In genomic region chr1:48775817-48776399, GRCh38 we compare ENCODE assay signal across 9 cellular contexts. TPM values are rescaled to one million over a fixed set of nuclear protein-coding genes. Genes with fewer than 3 reads are reported as not detected.
DNase-seq lines count a peak whose midpoint lies in the region; ATAC-seq and TF ChIP-seq lines count a peak whose summit lies in the region.
"Had no signal": no experiment of that assay in that cellular context is flagged by ENCODE, and none has a peak within 500 bp of the region (broad histone marks: within the 10 kb centered on the region; RNA-seq: fewer than 3 reads in every experiment).

No MANE protein-coding gene starts in this region.

- no peak for ATAC-seq in activated CD8-positive, alpha-beta T cell treated with anti-CD3 and anti-CD28 coated beads for 36 hours
- ATAC-seq in stimulated activated naive B cell treated with anti-CD40 and anti-IgM and Interleukin-4, amounts not matched to agents 10 μg/mL and 1 μg/mL and 100 μg/mL, for 72 hours (replicated peaks): peak; percentile 15 to 26
- no peak for ATAC-seq in HG02840 (IDR thresholded peaks at IDR 0.05; ENCODE audit: low FRiP score, unreplicated experiment)

- H3K36me3 ChIP-seq in iPS-20b (ENCODE audit: insufficient read depth, low read depth, low read length): peaks cover 11% of the 10 kb centered on the region

- peaks cover 40% of the 10 kb centered on the region for H3K4me1 Mint-ChIP-seq in activated CD8-positive, alpha-beta T cell treated with anti-CD3 and anti-CD28 coated beads for 36 hours (ENCODE audit: low read depth)
- H3K4me1 Mint-ChIP-seq in stimulated activated naive B cell treated with anti-CD40 and anti-IgM and Interleukin-4, amounts not matched to agents 10 μg/mL and 1 μg/mL and 100 μg/mL, for 72 hours: peaks cover 50 to 62% of the 10 kb centered on the region in 2 donors

- H3K4me3 ChIP-seq in iPS-20b (ENCODE audit: low read length): peak overlapping the region; percentile 100

- POLR2A ChIA-PET in activated CD8-positive, alpha-beta T cell treated with anti-CD3 and anti-CD28 coated beads for 36 hours (lab: Charles Lee): interaction anchor here (1.5 kb wide), 1 partner anchor 12 kb away, joined by 7 read pairs; no protein-coding TSS in a partner anchor

- peak overlapping the region; percentile 91 for H3K27ac Mint-ChIP-seq in activated CD8-positive, alpha-beta T cell treated with anti-CD3 and anti-CD28 coated beads for 36 hours
- peak overlapping the region; percentile 91 for H3K27ac Mint-ChIP-seq in stimulated activated naive B cell treated with anti-CD40 and anti-IgM and Interleukin-4, amounts not matched to agents 10 μg/mL and 1 μg/mL and 100 μg/mL, for 72 hours

- DNase-seq in NCI-H345 (lab: John Stamatoyannopoulos, UW) (peak; percentile 26), NCI-H345 treated with DMSO at 0.1 percent for 48 hours (lab: John Stamatoyannopoulos, UW; ENCODE audit: unreplicated experiment) (no peak), COR-L47 (lab: John Stamatoyannopoulos, UW) (no peak), kidney tubule cell (ENCODE audit: low spot score) (no peak)
- no peak for DNase-seq in activated CD8-positive, alpha-beta T cell treated with anti-CD3 and anti-CD28 coated beads for 36 hours
- no peak for DNase-seq in stimulated activated naive B cell treated with anti-CD40 and anti-IgM and Interleukin-4, amounts not matched to agents 10 μg/mL and 1 μg/mL and 100 μg/mL, for 72 hours

- H3K4me1 ChIP-seq in iPS-20b (ENCODE audit: insufficient read depth, low read length): peaks cover 2% of the 10 kb centered on the region; the same call in 1 of the 2 replicates

- H3K4me3 Mint-ChIP-seq in activated CD8-positive, alpha-beta T cell treated with anti-CD3 and anti-CD28 coated beads for 36 hours: peak overlapping the region; percentile 91
- peak overlapping the region; percentile 91 to 94 for H3K4me3 Mint-ChIP-seq in stimulated activated naive B cell treated with anti-CD40 and anti-IgM and Interleukin-4, amounts not matched to agents 10 μg/mL and 1 μg/mL and 100 μg/mL, for 72 hours

- H3K27me3 ChIP-seq in iPS-20b (ENCODE audit: insufficient read depth, low read length): no peaks in the 10 kb centered on the region

- H3K9me3 Mint-ChIP-seq in activated CD8-positive, alpha-beta T cell treated with anti-CD3 and anti-CD28 coated beads for 36 hours: no peaks in the 10 kb centered on the region
- H3K9me3 Mint-ChIP-seq in stimulated activated naive B cell treated with anti-CD40 and anti-IgM and Interleukin-4, amounts not matched to agents 10 μg/mL and 1 μg/mL and 100 μg/mL, for 72 hours: no peaks in the 10 kb centered on the region

- H3K9me3 ChIP-seq in iPS-20b (ENCODE audit: insufficient read depth, low read depth, low read length): no peaks in the 10 kb centered on the region

- peaks cover 2% of the 10 kb centered on the region for H3K27me3 Mint-ChIP-seq in activated CD8-positive, alpha-beta T cell treated with anti-CD3 and anti-CD28 coated beads for 36 hours
- no peaks in the 10 kb centered on the region for H3K27me3 Mint-ChIP-seq in stimulated activated naive B cell treated with anti-CD40 and anti-IgM and Interleukin-4, amounts not matched to agents 10 μg/mL and 1 μg/mL and 100 μg/mL, for 72 hours

- H3K9ac ChIP-seq in iPS-20b (ENCODE audit: low read depth, low read length): peak overlapping the region; percentile 55; the same call in 1 of the 2 replicates

- no peak for TF ChIP-seq CTCF in activated CD8-positive, alpha-beta T cell treated with anti-CD3 and anti-CD28 coated beads for 36 hours (IDR thresholded peaks at IDR 0.05)

- CTCF ChIA-PET in activated CD8-positive, alpha-beta T cell treated with anti-CD3 and anti-CD28 coated beads for 36 hours (lab: Charles Lee): interaction anchor here (0.6 to 1.7 kb wide), 6 partner anchors 9 to 304 kb away, joined by 3 to 5 read pairs (median 3); partner anchors contain the start of gene SPATA6

- no peak overlapping the region for H3K27ac ChIP-seq in iPS-20b (ENCODE audit: low read length)
- H3K27ac ChIP-seq: HL-60 had no signal

- intact Hi-C loops in activated CD8-positive, alpha-beta T cell treated with anti-CD3 and anti-CD28 coated beads for 36 hours (cut with micrococcal nuclease): no loop called here

- peaks cover 49% of the 10 kb centered on the region for H3K36me3 Mint-ChIP-seq in activated CD8-positive, alpha-beta T cell treated with anti-CD3 and anti-CD28 coated beads for 36 hours (ENCODE audit: low read depth)
- peaks cover 10 to 32% of the 10 kb centered on the region in 2 donors for H3K36me3 Mint-ChIP-seq in stimulated activated naive B cell treated with anti-CD40 and anti-IgM and Interleukin-4, amounts not matched to agents 10 μg/mL and 1 μg/mL and 100 μg/mL, for 72 hours

RNA-seq across cellular contexts. Expression of gene BEND5, which starts 0.8 kb away (rescaled TPM):
- total RNA-seq in activated CD8-positive, alpha-beta T cell treated with anti-CD3 and anti-CD28 coated beads for 36 hours: 10 to 100 TPM; 62.6 to 73.6 TPM

Comparison
In these comparisons a context has a peak if more than half of its experiments do, and no peak if none do; other contexts are left out.
1. ATAC-seq: peak in stimulated activated naive B cell treated with anti-CD40 and anti-IgM and Interleukin-4, amounts not matched to agents 10 μg/mL and 1 μg/mL and 100 μg/mL, for 72 hours (2 of 2); none in activated CD8-positive, alpha-beta T cell treated with anti-CD3 and anti-CD28 coated beads for 36 hours (single experiment) and HG02840 (single experiment).